Comparison of ENCODE assay signal across 1 cellular context in the genomic region with DNA sequence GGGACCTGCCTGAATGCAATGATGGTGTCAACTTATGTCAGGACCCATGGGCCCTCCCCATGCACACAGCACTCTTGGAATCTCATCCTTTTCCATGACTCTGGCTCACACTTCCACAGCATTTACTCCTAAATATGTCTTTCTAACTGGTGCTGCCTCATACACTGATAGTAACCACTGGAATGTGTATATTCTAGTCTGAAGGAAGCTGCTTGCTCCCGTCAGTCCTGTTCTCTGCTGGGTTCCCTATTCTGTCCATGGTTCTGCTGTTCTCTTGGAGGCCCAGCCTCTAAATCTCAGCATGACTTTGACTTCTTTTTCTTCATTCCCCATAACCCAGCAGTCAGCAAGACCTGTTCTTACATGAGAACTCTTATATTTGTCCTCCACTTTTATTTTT.
TF ChIP-seq lines count a peak whose summit lies in the region.

No MANE protein-coding gene starts in this region.

TF ChIP-seq in A549, 52 proteins besides CTCF, POLR2A, EP300 and RAD21 (continued from another document):
- TF ChIP-seq HDAC2 (IDR thresholded peaks at IDR 0.05) (no peak), MAFK (IDR thresholded peaks at IDR 0.05; ENCODE audit: partially characterized antibody) (no peak), KDM1A (IDR thresholded peaks at IDR 0.05; ENCODE audit: low read depth) (no peak)
TF ChIP-seq in A549: peak in this region for 0.
